ENCODE assay signal across 12 cellular contexts in genomic region chr3:194083253-194084224, GRCh38. TPM values are rescaled to one million over a fixed set of nuclear protein-coding genes. Genes with fewer than 3 reads are reported as not detected.
DNase-seq lines count a peak whose midpoint lies in the region; ATAC-seq, FAIRE-seq and TF ChIP-seq lines count a peak whose summit lies in the region.
"Had no signal": no experiment of that assay in that cellular context is flagged by ENCODE, and none has a peak within 500 bp of the region (broad histone marks: within the 10 kb centered on the region; RNA-seq: fewer than 3 reads in every experiment).

No MANE protein-coding gene starts in this region.

- H4K20me1 ChIP-seq in BLaER1 treated with 17β-estradiol and CSF1 and Interleukin-3, amounts not matched to agents 10 nM and 100 nM, result no peaks in the 10 kb centered on the region
- H4K20me1 ChIP-seq in K562 (replicated peaks; ENCODE audit: control insufficient read depth, insufficient read depth, low read length), result no peaks in the 10 kb centered on the region
- H4K20me1 ChIP-seq in SK-N-SH (ENCODE audit: insufficient read depth), result no peaks in the 10 kb centered on the region

- H3K9me3 ChIP-seq in BLaER1 treated with 17β-estradiol and CSF1 and Interleukin-3, amounts not matched to agents 10 nM and 100 nM (replicated peaks in 1 of 11), result no peaks in the 10 kb centered on the region
- H3K9me3 ChIP-seq in K562 (replicated peaks; ENCODE audit: control insufficient read depth, insufficient read depth, low read depth, low read length), result no peaks in the 10 kb centered on the region
- H3K9me3 ChIP-seq in SK-N-SH, result no peaks in the 10 kb centered on the region
- H3K9me3 ChIP-seq: gastrocnemius medialis, Peyer's patch, uterus had no signal

- TF ChIP-seq RAD21 in K562 (CRISPR knock-in tag; conservative IDR thresholded peaks at IDR 0.05 in 1 of 2, IDR thresholded peaks at IDR 0.05 in 1 of 2) (no peak), SK-N-SH (IDR thresholded peaks at IDR 0.05; ENCODE audit: low read length) (no peak)

- no peaks in the 10 kb centered on the region for H3K36me3 ChIP-seq in BLaER1 treated with 17β-estradiol and CSF1 and Interleukin-3, amounts not matched to agents 10 nM and 100 nM
- no peaks in the 10 kb centered on the region for H3K36me3 ChIP-seq in K562 (ENCODE audit: control insufficient read depth, insufficient read depth, low read length)
- H3K36me3 ChIP-seq in SK-N-SH (replicated peaks in 1 of 2; ENCODE audit: control insufficient read depth in 1 of 2, insufficient read depth in 2 of 2, low read length in 1 of 2), result no peaks in the 10 kb centered on the region
- H3K36me3 ChIP-seq: gastrocnemius medialis, Peyer's patch, uterus had no signal

- ATAC-seq in GM19438 (IDR thresholded peaks at IDR 0.05; ENCODE audit: low read depth, unreplicated experiment), result peak; percentile 68
- peak; percentile 43 for ATAC-seq in HG03025 (IDR thresholded peaks at IDR 0.05; ENCODE audit: low FRiP score, unreplicated experiment)
- peak; percentile 58 for ATAC-seq in K562

- peaks cover 0 to 10% (median 0%) of the 10 kb centered on the region in 11 experiments; a peak in 1 of 22 replicates for H3K27me3 ChIP-seq in BLaER1 treated with 17β-estradiol and CSF1 and Interleukin-3, amounts not matched to agents 10 nM and 100 nM
- H3K27me3 ChIP-seq in K562 (ENCODE audit: control insufficient read depth in 2 of 2, insufficient read depth in 2 of 2, low read length in 2 of 2), result no peaks in the 10 kb centered on the region
- H3K27me3 ChIP-seq in SK-N-SH (ENCODE audit: insufficient read depth), result peaks cover 49% of the 10 kb centered on the region
- H3K27me3 ChIP-seq: gastrocnemius medialis, Peyer's patch, uterus had no signal

- no peaks in the 10 kb centered on the region for H3K9me1 ChIP-seq in K562 (ENCODE audit: control insufficient read depth, insufficient read depth, low read length)

- H3K4me2 ChIP-seq in BLaER1 treated with 17β-estradiol and CSF1 and Interleukin-3, amounts not matched to agents 10 nM and 100 nM, result peak overlapping the region; percentile 59 to 87 (median 76)
- H3K4me2 ChIP-seq in K562 (ENCODE audit: insufficient read depth, low read length), result peak overlapping the region; percentile 12; the same call in 1 of the 2 replicates
- no peak overlapping the region for H3K4me2 ChIP-seq in SK-N-SH

- no peaks in the 10 kb centered on the region for H3K79me2 ChIP-seq in K562 (ENCODE audit: control insufficient read depth, insufficient read depth, low read length)
- H3K79me2 ChIP-seq in SK-N-SH (ENCODE audit: insufficient read depth), result no peaks in the 10 kb centered on the region

- BruUV-seq in K562 (replicated peaks; lab: Mats Ljungman, UMichigan), result no TSS peak

- H3K4me1 ChIP-seq in BLaER1 treated with 17β-estradiol and CSF1 and Interleukin-3, amounts not matched to agents 10 nM and 100 nM, result peaks cover 24 to 59% (median 38%) of the 10 kb centered on the region in 10 experiments
- H3K4me1 ChIP-seq in K562 (replicated peaks in 1 of 2; ENCODE audit: control insufficient read depth in 2 of 2, insufficient read depth in 2 of 2, low read length in 2 of 2) (peaks cover 11 to 33% of the 10 kb centered on the region in 2 experiments), SK-N-SH (ENCODE audit: control insufficient read depth in 1 of 2, insufficient read depth in 2 of 2, low read depth in 1 of 2, low read length in 1 of 2) (peaks cover 0 to 24% of the 10 kb centered on the region in 2 experiments; a peak in 2 of 4 replicates)
- H3K4me1 ChIP-seq: uterus had no signal

- in situ Hi-C loops in K562 (cut with MboI), result no loop called here

- TF ChIP-seq EP300 in K562 (IDR thresholded peaks at IDR 0.05; ENCODE audit: low read length), result peak; percentile 15; the same call in 1 of the 2 replicates
- no peak for TF ChIP-seq EP300 in SK-N-SH (IDR thresholded peaks at IDR 0.05; ENCODE audit: borderline replicate concordance in 1 of 2, low read depth in 1 of 2, low read length in 1 of 2)

- H3K4me3 ChIP-seq in BLaER1 treated with 17β-estradiol and CSF1 and Interleukin-3, amounts not matched to agents 10 nM and 100 nM, result 0 out of 20 replicates have a peak overlapping the region, but pooled peaks of 1 of the 10 experiments have one; percentile 20
- H3K4me3 ChIP-seq in K562 (no peak overlapping the region), SK-N-SH (ENCODE audit: low read depth in 2 of 2, low read length in 1 of 2) (no peak overlapping the region)
- H3K4me3 ChIP-seq: gastrocnemius medialis, Peyer's patch, uterus had no signal

- FAIRE-seq in K562 (lab: Jason Lieb, UNC), result no peak

- intact Hi-C loops in K562 (cut with micrococcal nuclease), result loop anchor here (10.0 kb wide), 2 partner anchors 401 to 489 kb away; partner anchors contain the start of genes ATP13A3 and OPA1

- POLR2A ChIA-PET in K562 (lab: Yijun Ruan, JAX) (interaction anchor here (0.6 to 5.4 kb wide), 8 partner anchors 9 to 396 kb away, joined by 3 to 22 read pairs (median 4); no protein-coding TSS in a partner anchor), SK-N-SH (lab: Yijun Ruan, JAX) (interaction anchor here (0.6 to 1.3 kb wide), 4 partner anchors 8 to 60 kb away, joined by 3 to 6 read pairs (median 4); no protein-coding TSS in a partner anchor)

- no peak for TF ChIP-seq POLR2A in K562 (conservative IDR thresholded peaks at IDR 0.05)

- H3K9ac ChIP-seq in BLaER1 treated with 17β-estradiol and CSF1 and Interleukin-3, amounts not matched to agents 10 nM and 100 nM, result peak overlapping the region in 3 of 11 experiments; percentile 10 to 51 (median 13); a peak in 4 of 22 replicates
- H3K9ac ChIP-seq in K562 (ENCODE audit: insufficient read depth in 1 of 2, low read depth in 2 of 2, low read length in 2 of 2) (peak overlapping the region in 1 of 2 experiments; percentile 28; a peak in 2 of 4 replicates), SK-N-SH (no peak overlapping the region)

- CTCF ChIA-PET in K562 (lab: Yijun Ruan, JAX; ENCODE audit: low intra/inter-chr PET ratio) (no interaction called here), SK-N-SH (lab: Yijun Ruan, JAX) (interaction anchor here (1.0 to 2.5 kb wide), 6 partner anchors 12 to 303 kb away, joined by 3 to 9 read pairs (median 4); partner anchors contain the start of gene HES1)

- WGBS in K562 (ENCODE audit: insufficient coverage, low coverage, missing lambda C conversion rate), result 51% methylated on average over 10 of the region's 11 CpGs
- WGBS in SK-N-SH (ENCODE audit: low lambda C conversion rate), result 84% methylated on average over 10 of the region's 11 CpGs

- DNase-seq in K562 (ENCODE audit: extremely low read depth in 1 of 4, low spot score in 3 of 4), result peak in 3 of 4 experiments; percentile 57 to 71 (median 67)
- no peak for DNase-seq in SK-N-SH
- DNase-seq in kidney tubule cell (ENCODE audit: low spot score), result no peak
- DNase-seq in stimulated activated CD4-positive, alpha-beta T cell treated with anti-CD3 and anti-CD28 coated beads, Interleukin-4, amount 100 ng/mL, for 1 hour, result no peak
- DNase-seq in iPS-NIHi7 (ENCODE audit: extremely low spot score), result no peak
- DNase-seq: Kasumi-1, uterus had no signal

- H2AFZ ChIP-seq in K562 (ENCODE audit: low read depth, low read length) (peak overlapping the region; percentile 63), SK-N-SH (ENCODE audit: low read depth) (no peak overlapping the region)

- H3K9me2 ChIP-seq in SK-N-SH, result no peaks in the 10 kb centered on the region

- H3K27ac ChIP-seq in BLaER1 treated with 17β-estradiol and CSF1 and Interleukin-3, amounts not matched to agents 10 nM and 100 nM, result peak overlapping the region in 8 of 11 experiments; percentile 5 to 61 (median 32); a peak in 11 of 22 replicates
- H3K27ac ChIP-seq in K562 (ENCODE audit: extremely low read depth, low read depth, low read length) (no peak overlapping the region), SK-N-SH (ENCODE audit: low read depth in 2 of 2, low read length in 1 of 2) (peak overlapping the region in 1 of 2 experiments; percentile 6; a peak in 1 of 4 replicates)
- H3K27ac ChIP-seq: Peyer's patch, uterus had no signal

- no peaks in the 10 kb centered on the region for H3F3A ChIP-seq in SK-N-SH (replicated peaks; ENCODE audit: insufficient read depth)

- TF ChIP-seq CTCF in K562 (IDR thresholded peaks at IDR 0.05 in 2 of 3, conservative IDR thresholded peaks at IDR 0.05 in 1 of 3; ENCODE audit: insufficient read depth in 2 of 3, low read depth in 1 of 3, low read length in 3 of 3), result no peak
- TF ChIP-seq CTCF in SK-N-SH (IDR thresholded peaks at IDR 0.05), result no peak

TF ChIP-seq in K562, 482 proteins besides CTCF, POLR2A, EP300 and RAD21 (continues in another document):
- TF ChIP-seq FOXP1 (CRISPR knock-in tag; IDR thresholded peaks at IDR 0.05) (no peak), RBFOX2 (IDR thresholded peaks at IDR 0.05; ENCODE audit: low read depth, low read length) (peak; percentile 54; the same call in 1 of the 2 replicates)

RNA-seq across cellular contexts. Expression of gene HES1, which starts 52.4 kb away (rescaled TPM):
- 7.6 and 9.1 TPM in 2 replicates for total RNA-seq in K562 (2011; cell fraction: chromatin; rRNA removed; ENCODE audit: low replicate concordance)
- total RNA-seq in K562 (2011; cell fraction: nucleolus; rRNA removed), result 13.3 and 13.7 TPM in 2 replicates
- 10.1 and 12.0 TPM in 2 replicates for total RNA-seq in K562 (2011; cell fraction: nucleoplasm; rRNA removed)
- total RNA-seq in K562 (2014; rRNA removed) (37.0 and 46.8 TPM in 2 replicates), K562 (2014; rRNA removed; fragmentation: Illumina TruSeq; extraction: Trizol) (17.7 and 17.8 TPM in 2 replicates), K562 (2015; rRNA removed; fragmentation: Illumina TruSeq; extraction: Trizol) (24.0 and 24.9 TPM in 2 replicates), K562 (2021) (30.5 and 39.1 TPM in 2 replicates)
- polyA plus RNA-seq in K562 (2011; rRNA removed) (4.8 and 9.0 TPM in 2 replicates), K562 (2014; fragmentation: Illumina TruSeq; extraction: Trizol) (16.7 and 19.3 TPM in 2 replicates), K562 (2014; fragmentation: Nextera tagmentation; extraction: Ambion mirVana) (1 to 10 TPM; 3.4 to 6.3 TPM), K562 (2014; rRNA removed) (23.1 and 32.2 TPM in 2 replicates), SK-N-SH (2012; rRNA removed) (152 and 225 TPM in 2 replicates)
- 4.5 and 21.4 TPM in 2 replicates for polyA plus RNA-seq in K562 (2011; cell fraction: cytosol; rRNA removed)
- 7.4 and 25.5 TPM in 2 replicates for polyA plus RNA-seq in K562 (2011; cell fraction: nucleus; rRNA removed)
- 45.6 and 82.2 TPM in 2 replicates for polyA plus RNA-seq in K562 (2012)
- 2.8 and 7.0 TPM in 2 replicates for polyA minus RNA-seq in K562 (2011; rRNA and poly(A)+ RNA removed)
- polyA minus RNA-seq in K562 (2011; cell fraction: cytosol; rRNA and poly(A)+ RNA removed), result 7.7 and 23.0 TPM in 2 replicates
- 12.7 and 22.8 TPM in 2 replicates for polyA minus RNA-seq in K562 (2011; cell fraction: nucleus; rRNA and poly(A)+ RNA removed)
- 98.1 and 119 TPM in 2 replicates for polyA plus RNA-seq in SK-N-SH (2012; cell fraction: cytosol; rRNA removed)
- polyA plus RNA-seq in SK-N-SH (2012; cell fraction: nucleus; rRNA removed), result 440 and 504 TPM in 2 replicates

Comparison
In these comparisons a context has a peak if more than half of its experiments do, and no peak if none do; other contexts are left out.
1. DNase-seq: peak in K562 (3 of 4); none in SK-N-SH (single experiment), kidney tubule cell (single experiment), stimulated activated CD4-positive, alpha-beta T cell treated with anti-CD3 and anti-CD28 coated beads, Interleukin-4, amount 100 ng/mL, for 1 hour (single experiment) and iPS-NIHi7 (single experiment).
2. Peak in every context shown above with its lines, with median percentiles within 50 percentile points of each other: ATAC-seq.